ENCODE assay signal across 30 cellular contexts in genomic region chr10:69503001-69503895, GRCh38. TPM values are rescaled to one million over a fixed set of nuclear protein-coding genes. Genes with fewer than 3 reads are reported as not detected.
DNase-seq lines count a peak whose midpoint lies in the region; ATAC-seq, FAIRE-seq and TF ChIP-seq lines count a peak whose summit lies in the region.
"Had no signal": no experiment of that assay in that cellular context is flagged by ENCODE, and none has a peak within 500 bp of the region (broad histone marks: within the 10 kb centered on the region; RNA-seq: fewer than 3 reads in every experiment).

No MANE protein-coding gene starts in this region.

- no peak overlapping the region for H3K27ac Mint-ChIP-seq in activated CD8-positive, alpha-beta memory T cell treated with anti-CD3 and anti-CD28 coated beads, Interleukin-2, amount 10 ng/mL, durations not matched to agents 7 days and 5 days
- H3K27ac Mint-ChIP-seq: activated T-helper 1 cell treated with anti-CD3 and anti-CD28 coated beads, Interleukin-12 subunit alpha, Interleukin-12 subunit beta, Interleukin-2, Interleukin-4 antibody, amounts not matched to agents 30 ng/mL and 10 ng/mL and 1 ng/mL, durations not matched to agents 14 hours and 24 hours and 36 hours; GM23338; neural progenitor cell had no signal

- H3K9me3 Mint-ChIP-seq in activated CD8-positive, alpha-beta memory T cell treated with anti-CD3 and anti-CD28 coated beads, Interleukin-2, amount 10 ng/mL, durations not matched to agents 7 days and 5 days (ENCODE audit: low read depth), result no peaks in the 10 kb centered on the region
- H3K9me3 Mint-ChIP-seq: activated naive CD4-positive, alpha-beta T cell treated with anti-CD3 and anti-CD28 coated beads, Interleukin-2, amount 50 U/mL, for 72 hours; activated T-helper 1 cell treated with anti-CD3 and anti-CD28 coated beads, Interleukin-12 subunit alpha, Interleukin-12 subunit beta, Interleukin-2, Interleukin-4 antibody, amounts not matched to agents 30 ng/mL and 10 ng/mL and 1 ng/mL, durations not matched to agents 14 hours and 24 hours and 36 hours; CD14-positive monocyte; GM23338; neural progenitor cell had no signal

- 80 to 84% methylated on average over 18 of the region's 18 CpGs for WGBS in sigmoid colon, 2 donors

- peak; percentile 23 for FAIRE-seq in HTR-8/SVneo (lab: Jason Lieb, UNC)
- FAIRE-seq: endothelial cell of umbilical vein had no signal

- TF ChIP-seq POLR2A in sigmoid colon (IDR thresholded peaks at IDR 0.05), result no peak

- H3K9me3 ChIP-seq in sigmoid colon, result no peaks in the 10 kb centered on the region
- H3K9me3 ChIP-seq: Caco-2, left lung had no signal

- no peak overlapping the region for H3K4me3 Mint-ChIP-seq in activated CD8-positive, alpha-beta memory T cell treated with anti-CD3 and anti-CD28 coated beads, Interleukin-2, amount 10 ng/mL, durations not matched to agents 7 days and 5 days
- H3K4me3 Mint-ChIP-seq: activated T-helper 1 cell treated with anti-CD3 and anti-CD28 coated beads, Interleukin-12 subunit alpha, Interleukin-12 subunit beta, Interleukin-2, Interleukin-4 antibody, amounts not matched to agents 30 ng/mL and 10 ng/mL and 1 ng/mL, durations not matched to agents 14 hours and 24 hours and 36 hours; CD14-positive monocyte; GM23338; neural progenitor cell had no signal

- DNase-seq in activated CD8-positive, alpha-beta memory T cell treated with anti-CD3 and anti-CD28 coated beads for 24 hours, result peak; percentile 32
- no peak for DNase-seq in activated CD8-positive, alpha-beta memory T cell treated with anti-CD3 and anti-CD28 coated beads, Interleukin-2, amount 10 ng/mL, durations not matched to agents 7 days and 5 days
- DNase-seq in HTR-8/SVneo (ENCODE audit: insufficient read length, low spot score), result no peak
- DNase-seq in iPS-NIHi11 (ENCODE audit: low spot score), result peak; percentile 5
- peak; percentile 63 for DNase-seq in sigmoid colon
- no peak for DNase-seq in stimulated activated CD4-positive, alpha-beta T cell treated with anti-CD3 and anti-CD28 coated beads, Interleukin-15, amount 100 ng/mL, for 24 hours
- DNase-seq in NK-92 (lab: John Stamatoyannopoulos, UW; ENCODE audit: unreplicated experiment), result no peak
- DNase-seq: 8988T; activated CD4-positive, alpha-beta T cell treated with anti-CD3 and anti-CD28 coated beads for 4 hours; amygdala; brain microvascular endothelial cell; DMS79; GF-D8; left lung; NCI-H1092; NCI-H1694; NCI-H2171; NCI-H82; stimulated activated CD4-positive, alpha-beta T cell treated with anti-CD3 and anti-CD28 coated beads, Interleukin-4, amount 100 ng/mL, for 4 hours; SW 1271; T-helper 9 cell; WERI-Rb-1 had no signal

- intact Hi-C loops in sigmoid colon (cut with DNase I), result loop anchor here (5.0 to 10.0 kb wide), 2 partner anchors 56 to 178 kb away; no protein-coding TSS in a partner anchor

- H3K4me1 ChIP-seq in sigmoid colon, result peaks cover 0 to 55% (median 48%) of the 10 kb centered on the region in 4 donors
- H3K4me1 ChIP-seq: neural progenitor cell had no signal

- H3K27me3 Mint-ChIP-seq in activated CD8-positive, alpha-beta memory T cell treated with anti-CD3 and anti-CD28 coated beads, Interleukin-2, amount 10 ng/mL, durations not matched to agents 7 days and 5 days, result no peaks in the 10 kb centered on the region

- CTCF ChIA-PET in activated CD8-positive, alpha-beta memory T cell treated with anti-CD3 and anti-CD28 coated beads, Interleukin-2, amount 10 ng/mL, durations not matched to agents 7 days and 5 days (lab: Charles Lee), result no interaction called here

- peak overlapping the region in 3 of 4 donors; percentile 40 to 93 (median 62) for H3K27ac ChIP-seq in sigmoid colon
- H3K27ac ChIP-seq: brain microvascular endothelial cell, left lung, neural progenitor cell, WERI-Rb-1 had no signal

- no peak overlapping the region for H3K4me3 ChIP-seq in sigmoid colon
- H3K4me3 ChIP-seq: GM23338, left lung, neural progenitor cell had no signal

- no peak for TF ChIP-seq CTCF in sigmoid colon (IDR thresholded peaks at IDR 0.05)

- peaks cover 0 to 32% (median 13%) of the 10 kb centered on the region in 4 donors for H3K36me3 ChIP-seq in sigmoid colon
- H3K36me3 ChIP-seq: brain microvascular endothelial cell, neural progenitor cell, WERI-Rb-1 had no signal

- ATAC-seq in activated CD8-positive, alpha-beta memory T cell treated with anti-CD3 and anti-CD28 coated beads, Interleukin-2, amount 10 ng/mL, durations not matched to agents 7 days and 5 days, result no peak
- no peak for ATAC-seq in HG02588 (IDR thresholded peaks at IDR 0.05; ENCODE audit: unreplicated experiment)
- ATAC-seq: activated naive CD4-positive, alpha-beta T cell treated with anti-CD3 and anti-CD28 coated beads, Interleukin-2, amount 50 U/mL, for 72 hours; GM23338; left lung had no signal

- peaks cover 10% of the 10 kb centered on the region for H3K4me1 Mint-ChIP-seq in activated CD8-positive, alpha-beta memory T cell treated with anti-CD3 and anti-CD28 coated beads, Interleukin-2, amount 10 ng/mL, durations not matched to agents 7 days and 5 days

- no peaks in the 10 kb centered on the region for H3K36me3 Mint-ChIP-seq in activated CD8-positive, alpha-beta memory T cell treated with anti-CD3 and anti-CD28 coated beads, Interleukin-2, amount 10 ng/mL, durations not matched to agents 7 days and 5 days
- H3K36me3 Mint-ChIP-seq: activated naive CD4-positive, alpha-beta T cell treated with anti-CD3 and anti-CD28 coated beads, Interleukin-2, amount 50 U/mL, for 72 hours; CD14-positive monocyte; neural progenitor cell had no signal

- TF ChIP-seq EP300 in sigmoid colon (IDR thresholded peaks at IDR 0.05), result no peak

- H3K27me3 ChIP-seq in sigmoid colon, result no peaks in the 10 kb centered on the region
- H3K27me3 ChIP-seq: brain microvascular endothelial cell, left lung, neural progenitor cell had no signal

RNA-seq across cellular contexts. Expression of gene TSPAN15, which starts 52.0 kb away (rescaled TPM):
- 1 to 10 TPM; 2.5 to 4.2 TPM for total RNA-seq in activated CD8-positive, alpha-beta memory T cell treated with anti-CD3 and anti-CD28 coated beads, Interleukin-2, amount 10 ng/mL, durations not matched to agents 7 days and 5 days
- total RNA-seq in sigmoid colon, result 10 to 100 TPM; 55.4 to 76.4 (median 67.4) TPM
- 100 to 1,000 TPM in 1 of 3 donors, 10 to 100 TPM in 2; 43.0 to 100 (median 70.9) TPM for polyA plus RNA-seq in sigmoid colon

Comparison
In these comparisons a context has a peak if more than half of its experiments do, and no peak if none do; other contexts are left out.
1. DNase-seq: peak in activated CD8-positive, alpha-beta memory T cell treated with anti-CD3 and anti-CD28 coated beads for 24 hours (single experiment), iPS-NIHi11 (single experiment) and sigmoid colon (single experiment); none in activated CD8-positive, alpha-beta memory T cell treated with anti-CD3 and anti-CD28 coated beads, Interleukin-2, amount 10 ng/mL, durations not matched to agents 7 days and 5 days (single experiment), HTR-8/SVneo (single experiment), stimulated activated CD4-positive, alpha-beta T cell treated with anti-CD3 and anti-CD28 coated beads, Interleukin-15, amount 100 ng/mL, for 24 hours (single experiment) and NK-92 (single experiment).
2. RNA of gene TSPAN15, which starts 52.0 kb away (total RNA-seq): 55.4 to 76.4 TPM in sigmoid colon; 2.5 to 4.2 TPM in activated CD8-positive, alpha-beta memory T cell treated with anti-CD3 and anti-CD28 coated beads, Interleukin-2, amount 10 ng/mL, durations not matched to agents 7 days and 5 days; every median in the first group is over 10 times any median in the second.